14 cellular contexts compared by ENCODE assay signal in the genomic region with DNA sequence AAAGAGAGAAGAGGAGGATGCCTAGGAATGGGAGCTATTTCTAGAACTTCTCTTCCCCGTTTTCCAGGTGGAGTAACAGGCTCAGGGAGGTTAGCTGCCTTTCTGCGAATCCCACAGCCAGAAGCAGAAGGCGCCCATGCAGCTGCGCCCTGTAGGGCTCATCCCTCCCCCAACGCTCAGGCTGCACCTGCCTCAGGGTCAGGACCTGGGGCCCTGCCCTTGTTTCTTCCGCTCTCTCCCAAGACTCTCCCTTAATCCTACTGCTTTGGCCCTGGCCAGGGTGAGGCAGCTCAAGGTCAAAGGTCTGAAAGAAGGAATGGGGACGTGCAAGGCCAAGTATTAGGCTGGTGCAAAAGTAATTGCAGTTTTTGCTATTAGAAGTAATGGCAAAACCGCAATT. TPM values are rescaled to one million over a fixed set of nuclear protein-coding genes. Genes with fewer than 3 reads are reported as not detected.
DNase-seq lines count a peak whose midpoint lies in the region; ATAC-seq and TF ChIP-seq lines count a peak whose summit lies in the region.
"Had no signal": no experiment of that assay in that cellular context is flagged by ENCODE, and none has a peak within 500 bp of the region (broad histone marks: within the 10 kb centered on the region; RNA-seq: fewer than 3 reads in every experiment).

No MANE protein-coding gene starts in this region.

- POLR2A ChIA-PET in CD8-positive, alpha-beta memory T cell (lab: Charles Lee): no interaction called here

- H3K9me3 Mint-ChIP-seq in CD8-positive, alpha-beta memory T cell: peaks cover 16 to 37% (median 31%) of the 10 kb centered on the region in 5 donors

- no peak overlapping the region for H3K27ac Mint-ChIP-seq in CD8-positive, alpha-beta memory T cell
- H3K27ac Mint-ChIP-seq: CD4-positive, alpha-beta memory T cell had no signal

- H3K27ac ChIP-seq in esophagus (ENCODE audit: low read depth in 2 of 2, low read length in 1 of 2) (peak overlapping the region; percentile 5 to 79), prostate gland (no peak overlapping the region)
- H3K27ac ChIP-seq in CD8-positive, alpha-beta memory T cell (ENCODE audit: low read depth, low read length): no peak overlapping the region
- H3K27ac ChIP-seq: C4-2B, HL-60 had no signal

- H3K4me3 Mint-ChIP-seq in CD8-positive, alpha-beta memory T cell: no peak overlapping the region
- H3K4me3 Mint-ChIP-seq: CD4-positive, alpha-beta memory T cell had no signal

- no peak for TF ChIP-seq CTCF in prostate gland (IDR thresholded peaks at IDR 0.05)

- peaks cover 38 to 62% of the 10 kb centered on the region in 2 donors for H3K27me3 Mint-ChIP-seq in CD8-positive, alpha-beta memory T cell

- H3K4me1 ChIP-seq in esophagus (ENCODE audit: control insufficient read depth in 2 of 2, insufficient read depth in 2 of 2, low read length in 1 of 2) (no peaks in the 10 kb centered on the region), prostate gland (replicated peaks) (no peaks in the 10 kb centered on the region)
- H3K4me1 ChIP-seq in CD8-positive, alpha-beta memory T cell (ENCODE audit: insufficient read depth, low read length): no peaks in the 10 kb centered on the region
- H3K4me1 ChIP-seq: BE2C, Caco-2 had no signal

- H3K4me1 Mint-ChIP-seq in CD8-positive, alpha-beta memory T cell: no peaks in the 10 kb centered on the region
- H3K4me1 Mint-ChIP-seq: CD4-positive, alpha-beta memory T cell had no signal

- H3K36me3 ChIP-seq in H7 (replicated peaks; ENCODE audit: control insufficient read depth, insufficient read depth, low read length): no peaks in the 10 kb centered on the region
- H3K36me3 ChIP-seq in esophagus (ENCODE audit: control insufficient read depth in 2 of 2, insufficient read depth in 2 of 2, low read length in 1 of 2): no peaks in the 10 kb centered on the region
- no peaks in the 10 kb centered on the region for H3K36me3 ChIP-seq in prostate gland
- H3K36me3 ChIP-seq in CD8-positive, alpha-beta memory T cell (ENCODE audit: insufficient read depth, low read length): no peaks in the 10 kb centered on the region
- H3K36me3 ChIP-seq: BE2C had no signal

- 57 to 58% methylated on average over 8 of the region's 8 CpGs for WGBS in esophagus, 2 donors
- WGBS in prostate gland: 73% methylated on average over 8 of the region's 8 CpGs

- no peaks in the 10 kb centered on the region for H3K27me3 ChIP-seq in H7 (ENCODE audit: control insufficient read depth, insufficient read depth, low read length)
- no peaks in the 10 kb centered on the region for H3K27me3 ChIP-seq in esophagus (ENCODE audit: control insufficient read depth in 1 of 2, insufficient read depth in 2 of 2, low read length in 2 of 2)
- H3K27me3 ChIP-seq in prostate gland (replicated peaks; ENCODE audit: insufficient read depth): peaks cover 12% of the 10 kb centered on the region
- peaks cover 10% of the 10 kb centered on the region for H3K27me3 ChIP-seq in CD8-positive, alpha-beta memory T cell (ENCODE audit: insufficient read depth, low read length, poor library complexity, severe bottlenecking)
- H3K27me3 ChIP-seq: BE2C had no signal

- H3K36me3 Mint-ChIP-seq in CD8-positive, alpha-beta memory T cell: peaks cover 0 to 30% (median 7%) of the 10 kb centered on the region in 3 donors

- H3K9me3 ChIP-seq in esophagus (ENCODE audit: control insufficient read depth in 2 of 2, insufficient read depth in 1 of 2, low read depth in 1 of 2, low read length in 1 of 2) (peaks cover 6 to 11% of the 10 kb centered on the region in 2 donors), prostate gland (no peaks in the 10 kb centered on the region)
- peaks cover 8% of the 10 kb centered on the region for H3K9me3 ChIP-seq in CD8-positive, alpha-beta memory T cell (ENCODE audit: low read length)
- H3K9me3 ChIP-seq: BE2C had no signal

- CTCF ChIA-PET in CD8-positive, alpha-beta memory T cell (lab: Charles Lee): no interaction called here

- no peak for ATAC-seq in GM21447 (IDR thresholded peaks at IDR 0.05; ENCODE audit: unreplicated experiment)

- H3K4me3 ChIP-seq in H7 (ENCODE audit: insufficient read depth, low read depth, low read length): no peak overlapping the region
- peak overlapping the region in 1 of 2 donors; percentile 6 for H3K4me3 ChIP-seq in esophagus (ENCODE audit: low read depth in 1 of 2, low read length in 2 of 2)
- no peak overlapping the region for H3K4me3 ChIP-seq in prostate gland
- no peak overlapping the region for H3K4me3 ChIP-seq in CD8-positive, alpha-beta memory T cell (ENCODE audit: low read length)

- no peak for TF ChIP-seq POLR2A in prostate gland (IDR thresholded peaks at IDR 0.05)

- intact Hi-C loops in prostate gland (cut with DNase I): no loop called here

- peak; percentile 72 for DNase-seq in H7
- peak; percentile 45 for DNase-seq in RPMI8226
- no peak for DNase-seq in prostate gland (ENCODE audit: low spot score)
- no peak for DNase-seq in AML-193 (lab: John Stamatoyannopoulos, UW)
- no peak for DNase-seq in CD8-positive, alpha-beta memory T cell
- DNase-seq: BE2C; Caco-2; CD4-positive, alpha-beta memory T cell; DND-41; GDM1 had no signal

RNA-seq across cellular contexts. Expression of gene PADI2, which starts 30.5 kb away (rescaled TPM):
- total RNA-seq in H7 (2014; rRNA removed; shearing (Covaris generic)): 2.0 and 2.1 TPM in 2 replicates
- under 1 TPM; 0.43 to 0.58 TPM for polyA plus RNA-seq in esophagus
- total RNA-seq in prostate gland: 1 to 10 TPM; 1.1 to 5.0 TPM
- total RNA-seq in CD8-positive, alpha-beta memory T cell: not detected
- polyA plus RNA-seq in CD8-positive, alpha-beta memory T cell: not detected
- polyA plus RNA-seq: CD4-positive, alpha-beta memory T cell had no signal

RNA-seq across cellular contexts. Expression of gene PADI1, which starts 55.2 kb away (rescaled TPM):
- total RNA-seq in H7 (2014; rRNA removed; shearing (Covaris generic)): 0.07 and 0.45 TPM in 2 replicates
- polyA plus RNA-seq in esophagus: 100 to 1,000 TPM; 162 to 398 TPM
- total RNA-seq in prostate gland: under 1 TPM; 0.18 to 0.34 TPM
- total RNA-seq in CD8-positive, alpha-beta memory T cell: not detected
- not detected for polyA plus RNA-seq in CD8-positive, alpha-beta memory T cell
- total RNA-seq: Caco-2; CD4-positive, alpha-beta memory T cell had no signal
- polyA plus RNA-seq: CD4-positive, alpha-beta memory T cell had no signal

Comparison
In these comparisons a context has a peak if more than half of its experiments do, and no peak if none do; other contexts are left out.
1. DNase-seq: peak in H7 (single experiment) and RPMI8226 (single experiment); none in prostate gland (single experiment), AML-193 (0 of 2) and CD8-positive, alpha-beta memory T cell (0 of 5).
2. H3K27ac ChIP-seq: peak in esophagus (2 of 2); none in prostate gland (0 of 2) and CD8-positive, alpha-beta memory T cell (single experiment).